In genomic region chr17:18262111-18262510, GRCh38 we compare ENCODE assay signal across 10 cellular contexts. TPM values are rescaled to one million over a fixed set of nuclear protein-coding genes. Genes with fewer than 3 reads are reported as not detected.
DNase-seq lines count a peak whose midpoint lies in the region; ATAC-seq, FAIRE-seq and TF ChIP-seq lines count a peak whose summit lies in the region.
"Had no signal": no experiment of that assay in that cellular context is flagged by ENCODE, and none has a peak within 500 bp of the region (broad histone marks: within the 10 kb centered on the region; RNA-seq: fewer than 3 reads in every experiment).

No MANE protein-coding gene starts in this region.

- peak overlapping the region; percentile 93 for H3K4me3 ChIP-seq in AG04449 (ENCODE audit: low read depth, low read length)
- H3K4me3 ChIP-seq in keratinocyte (ENCODE audit: control insufficient read depth in 2 of 3, extremely low read depth in 1 of 3, insufficient read depth in 2 of 3, low read depth in 1 of 3, low read length in 3 of 3), result no peak overlapping the region

- H4K20me1 ChIP-seq in keratinocyte (ENCODE audit: control insufficient read depth, extremely low read depth, insufficient read depth, low read length), result no peaks in the 10 kb centered on the region

- peaks cover 28% of the 10 kb centered on the region for H3K79me2 ChIP-seq in keratinocyte (ENCODE audit: control insufficient read depth, insufficient read depth, low read length)

- POLR2A ChIA-PET in AG04449 (lab: Yijun Ruan, JAX), result no interaction called here
- POLR2A ChIA-PET in RWPE1 (lab: Yijun Ruan, JAX; ENCODE audit: low non-redundant PET), result no interaction called here

- H2AFZ ChIP-seq in keratinocyte (ENCODE audit: control insufficient read depth, low read length), result no peak overlapping the region

- no peak for TF ChIP-seq CTCF in AG04449 (IDR thresholded peaks at IDR 0.05; ENCODE audit: insufficient read depth, low read length, missing control alignments)
- no peak for TF ChIP-seq CTCF in RWPE1 (conservative IDR thresholded peaks at IDR 0.05; ENCODE audit: low read depth)
- TF ChIP-seq CTCF in keratinocyte (optimal IDR thresholded peaks at IDR 0.05 in 1 of 3, IDR thresholded peaks at IDR 0.05 in 1 of 3, conservative IDR thresholded peaks at IDR 0.05 in 1 of 3; ENCODE audit: extremely low read depth in 1 of 3, insufficient read depth in 2 of 3, low read length in 3 of 3), result no peak

- H3K9me1 ChIP-seq in keratinocyte (ENCODE audit: control insufficient read depth, extremely low read depth, insufficient read depth, low read length), result peaks cover 3% of the 10 kb centered on the region

- no peak for DNase-seq in AG04449 (ENCODE audit: low read depth, low spot score)
- no peak for DNase-seq in RWPE1 (ENCODE audit: low spot score)
- DNase-seq in keratinocyte (ENCODE audit: low read depth, low spot score), result no peak
- DNase-seq in KG1 (lab: John Stamatoyannopoulos, UW), result no peak
- DNase-seq: DMS53, NCI-H226 had no signal

- H3K9ac ChIP-seq in keratinocyte (ENCODE audit: control insufficient read depth, extremely low read depth, insufficient read depth, low read length), result peak overlapping the region; percentile 93

- H3K4me1 ChIP-seq in keratinocyte (ENCODE audit: control insufficient read depth, extremely low read depth, insufficient read depth, low read length), result peaks cover 22% of the 10 kb centered on the region

- H3K27me3 ChIP-seq in keratinocyte (ENCODE audit: control insufficient read depth, extremely low read depth, insufficient read depth, low read length), result no peaks in the 10 kb centered on the region

- dilution Hi-C loops in keratinocyte (cut with MboI; ENCODE audit: extremely low pct_ligation_motif_present, low sequenced_read_pairs), result no loop called here

- peaks cover 9 to 17% of the 10 kb centered on the region in 2 experiments for H3K36me3 ChIP-seq in keratinocyte (ENCODE audit: control insufficient read depth in 2 of 2, extremely low read depth in 1 of 2, insufficient read depth in 2 of 2, low read length in 2 of 2)

- FAIRE-seq in keratinocyte (lab: Jason Lieb, UNC), result peak; percentile 48
- FAIRE-seq: GM19239 had no signal

- peak overlapping the region; percentile 99 for H3K4me2 ChIP-seq in keratinocyte (ENCODE audit: control insufficient read depth, extremely low read depth, insufficient read depth, low read depth, low read length)

- no peaks in the 10 kb centered on the region for H3K9me3 ChIP-seq in keratinocyte (ENCODE audit: control insufficient read depth, low read depth, low read length)

- ATAC-seq in HG02588 (IDR thresholded peaks at IDR 0.05; ENCODE audit: unreplicated experiment) (no peak), GM18870 (IDR thresholded peaks at IDR 0.05; ENCODE audit: unreplicated experiment) (no peak)
- ATAC-seq: sciatic nerve had no signal

- CTCF ChIA-PET in AG04449 (lab: Yijun Ruan, JAX), result interaction anchor here (4.7 kb wide), 1 partner anchor 14 kb away, joined by 25 read pairs; no protein-coding TSS in a partner anchor
- CTCF ChIA-PET in RWPE1 (lab: Yijun Ruan, JAX), result interaction anchor here (1.5 kb wide), 1 partner anchor 44 kb away, joined by 5 read pairs; no protein-coding TSS in a partner anchor

- peak overlapping the region; percentile 98 for H3K27ac ChIP-seq in RWPE1
- no peak overlapping the region for H3K27ac ChIP-seq in keratinocyte (ENCODE audit: control insufficient read depth, insufficient read depth, low read length)

RNA-seq across cellular contexts. Expression of gene MIEF2, which starts 1.6 kb away (rescaled TPM):
- 7.9 to 12.8 TPM (median 9.1 TPM) in 3 replicates for polyA plus RNA-seq in keratinocyte
- 5.2 TPM for polyA plus RNA-seq in keratinocyte (2011; ENCODE audit: low read depth)
- polyA plus RNA-seq in keratinocyte (2011; cell fraction: cytosol; rRNA removed), result 3.8 and 9.5 TPM in 2 replicates
- polyA plus RNA-seq in keratinocyte (2011; cell fraction: nucleus; rRNA removed), result 40.0 and 41.1 TPM in 2 replicates
- 11.2 and 12.3 TPM in 2 replicates for polyA plus RNA-seq in keratinocyte (2012; ENCODE audit: low replicate concordance)
- polyA minus RNA-seq in keratinocyte, result 6.4 to 12.0 TPM (median 8.4 TPM) in 3 replicates
- polyA minus RNA-seq in keratinocyte (2011; cell fraction: cytosol; rRNA and poly(A)+ RNA removed), result 15.5 TPM
- 29.0 and 30.2 TPM in 2 replicates for polyA minus RNA-seq in keratinocyte (2011; cell fraction: nucleus; rRNA and poly(A)+ RNA removed)

RNA-seq across cellular contexts. Expression of gene FLII, which starts 3.6 kb away (rescaled TPM):
- polyA plus RNA-seq in keratinocyte, result 376 to 509 TPM (median 404 TPM) in 3 replicates
- 190 TPM for polyA plus RNA-seq in keratinocyte (2011; ENCODE audit: low read depth)
- 385 and 410 TPM in 2 replicates for polyA plus RNA-seq in keratinocyte (2011; cell fraction: cytosol; rRNA removed)
- polyA plus RNA-seq in keratinocyte (2011; cell fraction: nucleus; rRNA removed), result 632 and 753 TPM in 2 replicates
- 196 and 509 TPM in 2 replicates for polyA plus RNA-seq in keratinocyte (2012; ENCODE audit: low replicate concordance)
- polyA minus RNA-seq in keratinocyte, result 589 to 1,561 TPM (median 721 TPM) in 3 replicates
- 529 TPM for polyA minus RNA-seq in keratinocyte (2011; cell fraction: cytosol; rRNA and poly(A)+ RNA removed)
- 248 and 269 TPM in 2 replicates for polyA minus RNA-seq in keratinocyte (2011; cell fraction: nucleus; rRNA and poly(A)+ RNA removed)

RNA-seq across cellular contexts. Expression of gene LLGL1, which starts 36.7 kb away (rescaled TPM):
- 13.8 to 24.7 TPM (median 22.6 TPM) in 3 replicates for polyA plus RNA-seq in keratinocyte
- 4.3 TPM for polyA plus RNA-seq in keratinocyte (2011; ENCODE audit: low read depth)
- polyA plus RNA-seq in keratinocyte (2011; cell fraction: cytosol; rRNA removed), result 13.0 and 26.4 TPM in 2 replicates
- polyA plus RNA-seq in keratinocyte (2011; cell fraction: nucleus; rRNA removed), result 29.1 and 37.8 TPM in 2 replicates
- polyA plus RNA-seq in keratinocyte (2012; ENCODE audit: low replicate concordance), result 9.8 and 22.3 TPM in 2 replicates
- 25.2 to 45.1 TPM (median 34.6 TPM) in 3 replicates for polyA minus RNA-seq in keratinocyte
- 54.5 TPM for polyA minus RNA-seq in keratinocyte (2011; cell fraction: cytosol; rRNA and poly(A)+ RNA removed)
- polyA minus RNA-seq in keratinocyte (2011; cell fraction: nucleus; rRNA and poly(A)+ RNA removed), result 32.7 and 34.8 TPM in 2 replicates

RNA-seq across cellular contexts. Expression of gene TOP3A, which starts 52.7 kb away (rescaled TPM):
- 6.9 to 11.7 TPM (median 11.6 TPM) in 3 replicates for polyA plus RNA-seq in keratinocyte
- polyA plus RNA-seq in keratinocyte (2011; ENCODE audit: low read depth), result 15.5 TPM
- polyA plus RNA-seq in keratinocyte (2011; cell fraction: cytosol; rRNA removed), result 4.9 and 6.0 TPM in 2 replicates
- polyA plus RNA-seq in keratinocyte (2011; cell fraction: nucleus; rRNA removed), result 20.8 and 20.9 TPM in 2 replicates
- 9.5 and 12.2 TPM in 2 replicates for polyA plus RNA-seq in keratinocyte (2012; ENCODE audit: low replicate concordance)
- polyA minus RNA-seq in keratinocyte, result 14.9 to 35.5 TPM (median 27.4 TPM) in 3 replicates
- polyA minus RNA-seq in keratinocyte (2011; cell fraction: cytosol; rRNA and poly(A)+ RNA removed), result 7.5 TPM
- 18.9 and 34.7 TPM in 2 replicates for polyA minus RNA-seq in keratinocyte (2011; cell fraction: nucleus; rRNA and poly(A)+ RNA removed)

RNA-seq across cellular contexts. Expression of gene SMCR8, which starts 53.0 kb away (rescaled TPM):
- 6.2 to 12.4 TPM (median 7.8 TPM) in 3 replicates for polyA plus RNA-seq in keratinocyte
- 4.8 TPM for polyA plus RNA-seq in keratinocyte (2011; ENCODE audit: low read depth)
- polyA plus RNA-seq in keratinocyte (2011; cell fraction: cytosol; rRNA removed), result 7.6 and 8.8 TPM in 2 replicates
- polyA plus RNA-seq in keratinocyte (2011; cell fraction: nucleus; rRNA removed), result 19.4 and 21.3 TPM in 2 replicates
- polyA plus RNA-seq in keratinocyte (2012; ENCODE audit: low replicate concordance), result 9.9 and 11.1 TPM in 2 replicates
- 12.2 to 31.8 TPM (median 14.6 TPM) in 3 replicates for polyA minus RNA-seq in keratinocyte
- polyA minus RNA-seq in keratinocyte (2011; cell fraction: cytosol; rRNA and poly(A)+ RNA removed), result 11.3 TPM
- polyA minus RNA-seq in keratinocyte (2011; cell fraction: nucleus; rRNA and poly(A)+ RNA removed), result 20.0 and 28.8 TPM in 2 replicates
